In genomic region chr11:94020777-94021615, GRCh38 we compare ENCODE assay signal across 25 cellular contexts. TPM values are rescaled to one million over a fixed set of nuclear protein-coding genes. Genes with fewer than 3 reads are reported as not detected.
DNase-seq lines count a peak whose midpoint lies in the region; ATAC-seq and TF ChIP-seq lines count a peak whose summit lies in the region.
"Had no signal": no experiment of that assay in that cellular context is flagged by ENCODE, and none has a peak within 500 bp of the region (broad histone marks: within the 10 kb centered on the region; RNA-seq: fewer than 3 reads in every experiment).

TSS of gene HEPHL1 (plus strand) at chr11:94021354. CDS start at chr11:94021369, 15 bp downstream.

- no peaks in the 10 kb centered on the region for H4K20me1 ChIP-seq in DND-41 (ENCODE audit: insufficient read depth, low read length)

- no peak for DNase-seq in DND-41
- peak; percentile 71 for DNase-seq in HT1080 (ENCODE audit: low read depth)
- peak; percentile 28 for DNase-seq in astrocyte of the hippocampus (ENCODE audit: low read depth, low spot score)
- DNase-seq in iPS-NIHi11 (ENCODE audit: low spot score): peak; percentile 25
- DNase-seq in NCI-H187 treated with DMSO at 0.1 percent for 48 hours (lab: John Stamatoyannopoulos, UW): no peak
- DNase-seq in mucosa of gallbladder (ENCODE audit: low spot score): no peak
- no peak for DNase-seq in activated naive CD4-positive, alpha-beta T cell treated with Interleukin-2 at 50 U/mL for 16 hours
- no peak for DNase-seq in NCI-H82 treated with DMSO at 0.1 percent for 48 hours (lab: John Stamatoyannopoulos, UW; ENCODE audit: unreplicated experiment)
- DNase-seq: activated CD4-positive, alpha-beta T cell treated with anti-CD3 and anti-CD28 coated beads, Interleukin-2, amount 10 ng/mL, durations not matched to agents 7 days and 5 days; activated CD8-positive, alpha-beta memory T cell treated with anti-CD3 and anti-CD28 coated beads, Interleukin-2, amount 50 U/mL, for 48 hours; activated gamma-delta T cell; amygdala; CD4-positive, CD25-positive, alpha-beta regulatory T cell; cerebellar nuclear complex; DMS53; effector memory CD8-positive, alpha-beta T cell; NCI-H1436 treated with DMSO at 0.1 percent for 48 hours; NCI-H2227 treated with DMSO at 0.1 percent for 48 hours; NK-92 treated with Interleukin-12 subunit alpha and Interleukin-12 subunit beta, amount 100 ng/mL, for 24 hours; right lobe of liver; stimulated activated naive CD8-positive, alpha-beta T cell treated with anti-CD3 and anti-CD28 coated beads, Interleukin-15, amount 100 ng/mL, for 72 hours; upper lobe of right lung had no signal

- no peak within 1 kb of the TSS for H3K4me2 ChIP-seq in DND-41 (ENCODE audit: insufficient read depth, low read length)

- TF ChIP-seq CTCF in DND-41 (IDR thresholded peaks at IDR 0.05; ENCODE audit: borderline replicate concordance, extremely low read depth, low read length, poor library complexity, severe bottlenecking): no peak

- H3K36me3 ChIP-seq in DND-41 (ENCODE audit: insufficient read depth, low read length): no peaks in the 10 kb centered on the region
- H3K36me3 ChIP-seq: right lobe of liver, upper lobe of right lung had no signal

- no peak within 1 kb of the TSS for H3K4me3 ChIP-seq in DND-41 (ENCODE audit: low read depth in 1 of 2, low read length in 2 of 2)
- H3K4me3 ChIP-seq: right lobe of liver, upper lobe of right lung had no signal

- H3K79me2 ChIP-seq in DND-41 (ENCODE audit: insufficient read depth, low read length): no peaks in the 10 kb centered on the region

- no peaks in the 10 kb centered on the region for H3K27me3 ChIP-seq in DND-41 (ENCODE audit: insufficient read depth, low read length, poor library complexity)
- H3K27me3 ChIP-seq: right lobe of liver, upper lobe of right lung had no signal

- no peak within 1 kb of the TSS for H3K9ac ChIP-seq in DND-41 (ENCODE audit: low read depth, low read length)

- no peaks in the 10 kb centered on the region for H3K4me1 ChIP-seq in DND-41 (ENCODE audit: insufficient read depth, low read length)
- H3K4me1 ChIP-seq: right lobe of liver, upper lobe of right lung had no signal

- H2AFZ ChIP-seq in DND-41 (ENCODE audit: low read depth, low read length): no peak within 1 kb of the TSS

- ATAC-seq in DND-41 (ENCODE audit: insufficient read depth, low read depth): 0 out of 3 replicates have a peak, but pooled peaks have one; percentile 19
- ATAC-seq: effector memory CD8-positive, alpha-beta T cell; left lobe of liver; right lobe of liver; stimulated activated naive CD8-positive, alpha-beta T cell treated with anti-CD3 and anti-CD28 coated beads, Interleukin-15, amount 100 ng/mL, for 72 hours; upper lobe of right lung had no signal

- H3K9me3 ChIP-seq in DND-41 (ENCODE audit: insufficient read depth, low read length, severe bottlenecking): no peaks in the 10 kb centered on the region
- H3K9me3 ChIP-seq: right lobe of liver, upper lobe of right lung had no signal

- H3K27ac ChIP-seq in DND-41 (ENCODE audit: low read length): no peak within 1 kb of the TSS
- H3K27ac ChIP-seq: right lobe of liver, RWPE1, upper lobe of right lung had no signal

RNA-seq across cellular contexts. Expression of gene HEPHL1, which starts in this region (rescaled TPM):
- total RNA-seq in HT1080 (2014; rRNA removed; shearing (Covaris generic)): 0.06 TPM in 1 of 2 replicates, not detected in the other
- polyA plus RNA-seq in HT1080 (2015; cell fraction: cytosol; rRNA removed): not detected in 2 replicates
- not detected in 2 replicates for polyA plus RNA-seq in HT1080 (2015; cell fraction: nucleus; rRNA removed)
- total RNA-seq in mucosa of gallbladder: not detected
- total RNA-seq: activated CD4-positive, alpha-beta T cell treated with anti-CD3 and anti-CD28 coated beads, Interleukin-2, amount 10 ng/mL, durations not matched to agents 7 days and 5 days; CD4-positive, CD25-positive, alpha-beta regulatory T cell; left lobe of liver; osteoblast; right lobe of liver; upper lobe of right lung had no signal
- polyA plus RNA-seq: CD4-positive, CD25-positive, alpha-beta regulatory T cell had no signal

Comparison
In these comparisons a context has a peak if more than half of its experiments do, and no peak if none do; other contexts are left out.
1. Peak in DNase-seq in HT1080; RNA of the gene not detected or under 1 TPM.
2. DNase-seq: peak in astrocyte of the hippocampus (single experiment) and iPS-NIHi11 (single experiment); none in DND-41 (single experiment), NCI-H187 treated with DMSO at 0.1 percent for 48 hours (single experiment), mucosa of gallbladder (single experiment), activated naive CD4-positive, alpha-beta T cell treated with Interleukin-2 at 50 U/mL for 16 hours (single experiment) and NCI-H82 treated with DMSO at 0.1 percent for 48 hours (single experiment).